24 cellular contexts compared by ENCODE assay signal in the genomic region with DNA sequence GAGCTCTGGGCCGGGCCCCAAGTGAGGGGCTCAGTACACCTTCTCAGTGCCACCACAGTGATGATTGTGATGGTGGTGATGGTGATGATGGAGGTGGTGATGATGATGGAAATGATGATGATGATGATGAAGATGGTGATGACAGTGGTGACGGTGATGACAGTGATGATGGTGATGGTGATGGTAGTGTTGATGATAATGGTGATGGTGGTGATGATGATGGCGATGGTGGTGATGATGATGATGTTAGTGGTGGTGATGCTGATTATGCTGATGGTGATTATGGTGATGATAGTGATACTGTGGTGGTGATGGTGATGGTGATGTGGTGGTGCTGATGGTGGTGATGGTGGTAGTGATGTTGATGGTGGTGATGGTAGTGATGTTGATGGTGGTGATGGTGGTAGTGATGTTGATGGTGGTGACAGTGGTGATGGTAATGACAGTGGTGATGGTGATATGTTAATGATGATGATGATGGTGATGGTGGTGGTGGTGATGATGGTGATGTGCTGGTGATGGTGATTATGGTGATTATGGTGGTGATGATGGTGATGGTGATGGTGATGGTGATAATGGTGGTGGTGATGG. TPM values are rescaled to one million over a fixed set of nuclear protein-coding genes. Genes with fewer than 3 reads are reported as not detected.
DNase-seq lines count a peak whose midpoint lies in the region; ATAC-seq, FAIRE-seq and TF ChIP-seq lines count a peak whose summit lies in the region.
"Had no signal": no experiment of that assay in that cellular context is flagged by ENCODE, and none has a peak within 500 bp of the region (broad histone marks: within the 10 kb centered on the region; RNA-seq: fewer than 3 reads in every experiment).

No MANE protein-coding gene starts in this region.

- no peaks in the 10 kb centered on the region for H3K4me1 Mint-ChIP-seq in CD14-positive monocyte

- DNase-seq in CD14-positive monocyte (ENCODE audit: low spot score) = peak; percentile 11
- no peak for DNase-seq in bronchial epithelial cell (ENCODE audit: low read depth)
- peak; percentile 60 for DNase-seq in mesenteric fat pad (ENCODE audit: low spot score)
- DNase-seq in midbrain (lab: John Stamatoyannopoulos, UW) = no peak
- DNase-seq in NCI-H2029 treated with DMSO at 0.1 percent for 48 hours (lab: John Stamatoyannopoulos, UW) = no peak
- DNase-seq in caudate nucleus (lab: John Stamatoyannopoulos, UW) = no peak
- DNase-seq: BE2C; CD8-positive, alpha-beta T cell; COR-L47; DMS153; DMS79 treated with DMSO at 0.1 percent for 48 hours; EL; GOT3; HFFc6 had no signal

- intact Hi-C loops in CD14-positive monocyte (cut with micrococcal nuclease) = no loop called here

- CTCF ChIA-PET in HEK293 (lab: Yijun Ruan, JAX) = no interaction called here

- peak; percentile 77 for FAIRE-seq in bronchial epithelial cell (lab: Jason Lieb, UNC)
- FAIRE-seq: A204.1, D721Med, G401.6, GM12892 had no signal

- H3K9me3 ChIP-seq in HEK293 (ENCODE audit: control insufficient read depth, insufficient read depth, low read depth, low read length) = no peaks in the 10 kb centered on the region
- H3K9me3 ChIP-seq: BE2C, HAP-1 had no signal

- H3K27ac ChIP-seq in HEK293 (ENCODE audit: extremely low read depth, low read depth, low read length) = no peak overlapping the region
- H3K27ac ChIP-seq in caudate nucleus (ENCODE audit: low read depth, low read length) = no peak overlapping the region
- H3K27ac ChIP-seq: C4-2B, HL-60 had no signal

- H3K9me3 Mint-ChIP-seq in CD14-positive monocyte = peaks cover 0 to 4% (median 0%) of the 10 kb centered on the region in 7 donors
- H3K9me3 Mint-ChIP-seq: CD8-positive, alpha-beta T cell; HFFc6 had no signal

- no peaks in the 10 kb centered on the region for H3K27me3 ChIP-seq in bronchial epithelial cell (ENCODE audit: control insufficient read depth, insufficient read depth, low read length)
- H3K27me3 ChIP-seq: BE2C had no signal

- H3K4me3 ChIP-seq in HEK293 (ENCODE audit: low read depth, low read length) = no peak overlapping the region
- no peak overlapping the region for H3K4me3 ChIP-seq in bronchial epithelial cell (ENCODE audit: low read depth, low read length)
- H3K4me3 ChIP-seq: HAP-1 had no signal

- H3K36me3 ChIP-seq in HEK293 (ENCODE audit: control insufficient read depth in 2 of 2, insufficient read depth in 1 of 2, low read length in 2 of 2) (no peaks in the 10 kb centered on the region), bronchial epithelial cell (ENCODE audit: control insufficient read depth, insufficient read depth, low read length) (no peaks in the 10 kb centered on the region)
- H3K36me3 ChIP-seq: BE2C, HAP-1 had no signal

- H3K4me1 ChIP-seq in HEK293 (ENCODE audit: control insufficient read depth, insufficient read depth, low read length) = no peaks in the 10 kb centered on the region
- H3K4me1 ChIP-seq: HAP-1 had no signal

- ATAC-seq in HG03045 (IDR thresholded peaks at IDR 0.05; ENCODE audit: unreplicated experiment) = no peak
- ATAC-seq: CD8-positive, alpha-beta T cell had no signal

- H3K36me3 Mint-ChIP-seq in CD14-positive monocyte = no peaks in the 10 kb centered on the region
- H3K36me3 Mint-ChIP-seq: CD8-positive, alpha-beta T cell had no signal

- H3K27me3 Mint-ChIP-seq in CD14-positive monocyte (ENCODE audit: low read depth in 3 of 3) = peaks cover 0 to 9% (median 3%) of the 10 kb centered on the region in 3 donors

- no peak overlapping the region for H3K4me3 Mint-ChIP-seq in CD14-positive monocyte
- H3K4me3 Mint-ChIP-seq: CD8-positive, alpha-beta T cell; HFFc6; IgD-negative memory B cell had no signal

- no peak for TF ChIP-seq CTCF in CD14-positive monocyte (IDR thresholded peaks at IDR 0.05)
- no peak for TF ChIP-seq CTCF in HEK293 (tag by site-specific recombination; IDR thresholded peaks at IDR 0.05)
- TF ChIP-seq CTCF in bronchial epithelial cell (IDR thresholded peaks at IDR 0.05; ENCODE audit: insufficient read depth, low read length, severe bottlenecking) = no peak

- no peak overlapping the region for H3K27ac Mint-ChIP-seq in CD14-positive monocyte
- H3K27ac Mint-ChIP-seq: CD8-positive, alpha-beta T cell; HFFc6; IgD-negative memory B cell had no signal

- POLR2A ChIA-PET in HEK293 (lab: Yijun Ruan, JAX) = no interaction called here

TF ChIP-seq in HEK293, 187 proteins besides CTCF, POLR2A, EP300 and RAD21:
- TF ChIP-seq SALL2 (tag by site-specific recombination; IDR thresholded peaks at IDR 0.05; ENCODE audit: borderline replicate concordance) = no peak
- peak; percentile 68; the same call in 1 of the 2 replicates for TF ChIP-seq ZNF473 (tag by site-specific recombination; IDR thresholded peaks at IDR 0.05)
- TF ChIP-seq MEIS1 (CRISPR knock-in tag; IDR thresholded peaks at IDR 0.05; ENCODE audit: borderline replicate concordance) = no peak
- no peak for TF ChIP-seq SP7 (tag by site-specific recombination; IDR thresholded peaks at IDR 0.05)
- TF ChIP-seq ZNF777 (tag by site-specific recombination; IDR thresholded peaks at IDR 0.05; ENCODE audit: borderline replicate concordance) = 0 out of 2 replicates have a peak, but pooled peaks have one; percentile 22
- peak; percentile 49; the same call in 1 of the 2 replicates for TF ChIP-seq ZNF112 (tag by site-specific recombination; IDR thresholded peaks at IDR 0.05)
- TF ChIP-seq, protein P1, sequence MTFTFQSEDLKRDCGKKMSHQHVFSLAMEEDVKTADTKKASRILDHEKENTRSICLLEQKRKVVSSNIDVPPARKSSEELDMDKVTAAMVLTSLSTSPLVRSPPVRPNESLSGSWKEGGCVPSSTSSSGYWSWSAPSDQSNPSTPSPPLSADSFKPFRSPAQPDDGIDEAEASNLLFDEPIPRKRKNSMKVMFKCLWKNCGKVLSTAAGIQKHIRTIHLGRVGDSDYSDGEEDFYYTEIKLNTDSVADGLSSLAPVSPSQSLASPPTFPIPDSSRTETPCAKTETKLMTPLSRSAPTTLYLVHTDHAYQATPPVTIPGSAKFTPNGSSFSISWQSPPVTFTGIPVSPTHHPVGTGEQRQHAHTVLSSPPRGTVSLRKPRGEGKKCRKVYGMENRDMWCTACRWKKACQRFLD (tag by site-specific recombination; IDR thresholded peaks at IDR 0.05) = no peak
- peak; percentile 95 for TF ChIP-seq ZNF513 (tag by site-specific recombination; IDR thresholded peaks at IDR 0.05)
- TF ChIP-seq ZNF600 (tag by site-specific recombination; IDR thresholded peaks at IDR 0.05) = no peak
- TF ChIP-seq YY1 (tag by site-specific recombination; IDR thresholded peaks at IDR 0.05) = no peak
- no peak for TF ChIP-seq KLF10 (tag by site-specific recombination; IDR thresholded peaks at IDR 0.05)
- no peak for TF ChIP-seq MZF1 (tag by site-specific recombination; IDR thresholded peaks at IDR 0.05; ENCODE audit: borderline replicate concordance)
- TF ChIP-seq ZNF292 (tag by site-specific recombination; IDR thresholded peaks at IDR 0.05; ENCODE audit: borderline replicate concordance, low read depth) = no peak
- no peak for TF ChIP-seq ZNF394 (tag by site-specific recombination; IDR thresholded peaks at IDR 0.05; ENCODE audit: borderline replicate concordance)
- 0 out of 2 replicates have a peak, but pooled peaks have one; percentile 61 for TF ChIP-seq ZNF621 (tag by site-specific recombination; IDR thresholded peaks at IDR 0.05)
- TF ChIP-seq ZNF155 (tag by site-specific recombination; IDR thresholded peaks at IDR 0.05) = no peak
- TF ChIP-seq ZNF138 (tag by site-specific recombination; IDR thresholded peaks at IDR 0.05; ENCODE audit: borderline replicate concordance) = no peak
- TF ChIP-seq BCL11A (tag by site-specific recombination; IDR thresholded peaks at IDR 0.05; ENCODE audit: low read depth) = no peak
- no peak for TF ChIP-seq ZNF555 (tag by site-specific recombination; conservative IDR thresholded peaks at IDR 0.05)
- no peak for TF ChIP-seq ZNF146 (tag by site-specific recombination; IDR thresholded peaks at IDR 0.05)
- no peak for TF ChIP-seq ZNF791 (tag by site-specific recombination; IDR thresholded peaks at IDR 0.05)
- TF ChIP-seq ZNF311 (tag by site-specific recombination; IDR thresholded peaks at IDR 0.05; ENCODE audit: borderline replicate concordance) = 0 out of 2 replicates have a peak, but pooled peaks have one; percentile 55
- TF ChIP-seq ZFP69B (tag by site-specific recombination; IDR thresholded peaks at IDR 0.05) = no peak
- TF ChIP-seq ZNF266 (tag by site-specific recombination; IDR thresholded peaks at IDR 0.05; ENCODE audit: low read depth) = 0 out of 2 replicates have a peak, but pooled peaks have one; percentile 15
- TF ChIP-seq ZFP41 (tag by site-specific recombination; IDR thresholded peaks at IDR 0.05; ENCODE audit: borderline replicate concordance) = no peak
- TF ChIP-seq ZNF549 (tag by site-specific recombination; IDR thresholded peaks at IDR 0.05) = no peak
- 0 out of 2 replicates have a peak, but pooled peaks have one; percentile 62 for TF ChIP-seq ZNF169 (tag by site-specific recombination; IDR thresholded peaks at IDR 0.05)

RNA-seq across cellular contexts. Expression of gene HMX1, which starts 29.9 kb away (rescaled TPM):
- polyA plus RNA-seq in CD14-positive monocyte = not detected
- not detected in 2 replicates for total RNA-seq in bronchial epithelial cell
- total RNA-seq in mesenteric fat pad = not detected
- total RNA-seq: CD8-positive, alpha-beta T cell; HFFc6 had no signal
- polyA plus RNA-seq: IgD-negative memory B cell had no signal

Comparison
In these comparisons a context has a peak if more than half of its experiments do, and no peak if none do; other contexts are left out.
1. DNase-seq: peak in CD14-positive monocyte (single experiment) and mesenteric fat pad (single experiment); none in bronchial epithelial cell (single experiment), midbrain (single experiment), NCI-H2029 treated with DMSO at 0.1 percent for 48 hours (single experiment) and caudate nucleus (0 of 61).